22 cellular contexts compared by ENCODE assay signal in genomic region chr20:48180637-48181036, GRCh38.
A peak's percentile ranks its signal among the peaks of the same experiment; 100 is the strongest.
DNase-seq lines count a peak whose midpoint lies in the region; ATAC-seq, FAIRE-seq and TF ChIP-seq lines count a peak whose summit lies in the region.
"Had no signal": no experiment of that assay in that cellular context is flagged by ENCODE, and none has a peak within 500 bp of the region (broad histone marks: within the 10 kb centered on the region; RNA-seq: fewer than 3 reads in every experiment).

No MANE protein-coding gene starts in this region.

- H3K9me3 ChIP-seq in A549 (0 out of 3 replicates have a peak, but pooled peaks cover 4% of the 10 kb centered on the region), MG63 (peaks cover 6% of the 10 kb centered on the region), SJSA1 (replicated peaks) (no peaks in the 10 kb centered on the region)

- no peak for TF ChIP-seq CTCF in A549 (IDR thresholded peaks at IDR 0.05)

- H3K4me3 Mint-ChIP-seq in activated naive CD8-positive, alpha-beta T cell treated with anti-CD3 and anti-CD28 coated beads, Interleukin-2, amount 50 U/mL, for 24 hours = no peak overlapping the region
- no peak overlapping the region for H3K4me3 Mint-ChIP-seq in activated CD4-positive, alpha-beta memory T cell treated with anti-CD3 and anti-CD28 coated beads for 36 hours
- H3K4me3 Mint-ChIP-seq: activated naive CD8-positive, alpha-beta T cell treated with anti-CD3 and anti-CD28 coated beads for 36 hours; activated T-cell treated with anti-CD3 and anti-CD28 coated beads, Interleukin-2, amount 50 U/mL, for 72 hours; CD8-positive, alpha-beta T cell; central memory CD8-positive, alpha-beta T cell had no signal

- CTCF ChIA-PET in A549 (lab: Yijun Ruan, JAX) = interaction anchor here (0.6 to 2.9 kb wide), 2 partner anchors 394 to 440 kb away, joined by 3 to 13 read pairs; no protein-coding TSS in a partner anchor
- CTCF ChIA-PET in activated CD4-positive, alpha-beta memory T cell treated with anti-CD3 and anti-CD28 coated beads for 36 hours (lab: Charles Lee) = no interaction called here

- intact Hi-C loops in activated CD4-positive, alpha-beta memory T cell treated with anti-CD3 and anti-CD28 coated beads for 36 hours (cut with micrococcal nuclease) = no loop called here

- H3K36me3 Mint-ChIP-seq in activated naive CD8-positive, alpha-beta T cell treated with anti-CD3 and anti-CD28 coated beads, Interleukin-2, amount 50 U/mL, for 24 hours (ENCODE audit: low read depth) = no peaks in the 10 kb centered on the region
- no peaks in the 10 kb centered on the region for H3K36me3 Mint-ChIP-seq in activated CD4-positive, alpha-beta memory T cell treated with anti-CD3 and anti-CD28 coated beads for 36 hours
- H3K36me3 Mint-ChIP-seq: activated naive CD8-positive, alpha-beta T cell treated with anti-CD3 and anti-CD28 coated beads for 36 hours; CD8-positive, alpha-beta T cell had no signal

- ATAC-seq in A549 = 0 out of 6 replicates have a peak, but pooled peaks of 1 of the 2 experiments have one; percentile 33
- ATAC-seq in activated naive CD8-positive, alpha-beta T cell treated with anti-CD3 and anti-CD28 coated beads, Interleukin-2, amount 50 U/mL, for 24 hours = no peak
- no peak for ATAC-seq in GM18511 (IDR thresholded peaks at IDR 0.05; ENCODE audit: unreplicated experiment)
- ATAC-seq: activated T-cell treated with anti-CD3 and anti-CD28 coated beads, Interleukin-2, amount 50 U/mL, for 72 hours; CD8-positive, alpha-beta T cell; GM12878 had no signal

- no peak overlapping the region for H3K27ac Mint-ChIP-seq in activated naive CD8-positive, alpha-beta T cell treated with anti-CD3 and anti-CD28 coated beads, Interleukin-2, amount 50 U/mL, for 24 hours
- H3K27ac Mint-ChIP-seq in activated CD4-positive, alpha-beta memory T cell treated with anti-CD3 and anti-CD28 coated beads for 36 hours = no peak overlapping the region
- H3K27ac Mint-ChIP-seq: activated naive CD8-positive, alpha-beta T cell treated with anti-CD3 and anti-CD28 coated beads for 36 hours; activated T-cell treated with anti-CD3 and anti-CD28 coated beads, Interleukin-2, amount 50 U/mL, for 72 hours; CD8-positive, alpha-beta T cell had no signal

- peak overlapping the region; percentile 72 for H3K4me2 ChIP-seq in A549

- POLR2A ChIA-PET in A549 (lab: Yijun Ruan, JAX) = no interaction called here
- POLR2A ChIA-PET in activated CD4-positive, alpha-beta memory T cell treated with anti-CD3 and anti-CD28 coated beads for 36 hours (lab: Charles Lee) = interaction anchor here (0.7 kb wide), 1 partner anchor 50 kb away, joined by 3 read pairs; no protein-coding TSS in a partner anchor

- no peak for TF ChIP-seq EP300 in A549 (IDR thresholded peaks at IDR 0.05)

- H3K27ac ChIP-seq in A549 = peak overlapping the region; percentile 37 to 66; a peak in 5 of 6 replicates
- H3K27ac ChIP-seq in SJSA1 = peak overlapping the region; percentile 33

- no peaks in the 10 kb centered on the region for H3K27me3 ChIP-seq in MG63
- H3K27me3 ChIP-seq in SJSA1 (replicated peaks) = no peaks in the 10 kb centered on the region

- TF ChIP-seq POLR2A in A549 (IDR thresholded peaks at IDR 0.05; ENCODE audit: low read length) = no peak

- WGBS in A549 (ENCODE audit: missing lambda C conversion rate) = 31% methylated on average over 3 of the region's 3 CpGs

- H3K27me3 Mint-ChIP-seq in activated naive CD8-positive, alpha-beta T cell treated with anti-CD3 and anti-CD28 coated beads, Interleukin-2, amount 50 U/mL, for 24 hours = no peaks in the 10 kb centered on the region
- H3K27me3 Mint-ChIP-seq in activated CD4-positive, alpha-beta memory T cell treated with anti-CD3 and anti-CD28 coated beads for 36 hours = no peaks in the 10 kb centered on the region
- H3K27me3 Mint-ChIP-seq: activated naive CD8-positive, alpha-beta T cell treated with anti-CD3 and anti-CD28 coated beads for 36 hours had no signal

- H3K4me3 ChIP-seq in A549 = peak overlapping the region; percentile 18; the same call in 1 of the 3 replicates
- no peak overlapping the region for H3K4me3 ChIP-seq in MG63
- no peak overlapping the region for H3K4me3 ChIP-seq in SJSA1
- H3K4me3 ChIP-seq: GM12878, lung had no signal

- DNase-seq in A549 (ENCODE audit: low read depth in 1 of 2, low spot score in 1 of 2) (peak in 1 of 2 experiments; percentile 23), MG63 (peak; percentile 85), SJSA1 (ENCODE audit: low read depth in 1 of 2, low spot score in 2 of 2) (peak; percentile 79 to 81), inferior parietal cortex (ENCODE audit: extremely low spot score) (peak; percentile 72), NK-92 (lab: John Stamatoyannopoulos, UW; ENCODE audit: unreplicated experiment) (no peak)
- no peak for DNase-seq in activated naive CD8-positive, alpha-beta T cell treated with anti-CD3 and anti-CD28 coated beads, Interleukin-2, amount 50 U/mL, for 24 hours
- DNase-seq in activated CD4-positive, alpha-beta memory T cell treated with anti-CD3 and anti-CD28 coated beads for 36 hours = no peak
- DNase-seq: activated CD4-positive, alpha-beta T cell treated with anti-CD3 and anti-CD28 coated beads, Interleukin-2, amount 50 U/mL, for 48 hours; activated naive CD8-positive, alpha-beta T cell treated with anti-CD3 and anti-CD28 coated beads for 36 hours; activated T-cell treated with anti-CD3 and anti-CD28 coated beads, Interleukin-2, amount 50 U/mL, for 72 hours; CD8-positive, alpha-beta T cell; foreskin fibroblast; H7; NCI-H1694 treated with DMSO at 0.1 percent for 48 hours; NCI-H774; SW 1271 had no signal

- H3K4me1 ChIP-seq in A549 = peaks cover 18% of the 10 kb centered on the region
- peaks cover 24% of the 10 kb centered on the region for H3K4me1 ChIP-seq in SJSA1 (replicated peaks)

- H3K9me3 Mint-ChIP-seq in activated naive CD8-positive, alpha-beta T cell treated with anti-CD3 and anti-CD28 coated beads, Interleukin-2, amount 50 U/mL, for 24 hours = no peaks in the 10 kb centered on the region
- H3K9me3 Mint-ChIP-seq in activated CD4-positive, alpha-beta memory T cell treated with anti-CD3 and anti-CD28 coated beads for 36 hours = no peaks in the 10 kb centered on the region
- H3K9me3 Mint-ChIP-seq: activated naive CD8-positive, alpha-beta T cell treated with anti-CD3 and anti-CD28 coated beads for 36 hours; activated T-cell treated with anti-CD3 and anti-CD28 coated beads, Interleukin-2, amount 50 U/mL, for 72 hours; CD8-positive, alpha-beta T cell; central memory CD8-positive, alpha-beta T cell had no signal

- no peak for TF ChIP-seq RAD21 in A549 (conservative IDR thresholded peaks at IDR 0.05 in 1 of 2, IDR thresholded peaks at IDR 0.05 in 1 of 2)

- H3K36me3 ChIP-seq in MG63 (no peaks in the 10 kb centered on the region), SJSA1 (no peaks in the 10 kb centered on the region)

- FAIRE-seq in A549 (lab: Jason Lieb, UNC) = no peak
- FAIRE-seq: G401.6, GM12878, RCC 7860 had no signal

- H3K4me1 Mint-ChIP-seq in activated naive CD8-positive, alpha-beta T cell treated with anti-CD3 and anti-CD28 coated beads, Interleukin-2, amount 50 U/mL, for 24 hours = no peaks in the 10 kb centered on the region
- H3K4me1 Mint-ChIP-seq in activated CD4-positive, alpha-beta memory T cell treated with anti-CD3 and anti-CD28 coated beads for 36 hours (ENCODE audit: low read depth) = no peaks in the 10 kb centered on the region
- H3K4me1 Mint-ChIP-seq: activated naive CD8-positive, alpha-beta T cell treated with anti-CD3 and anti-CD28 coated beads for 36 hours; central memory CD8-positive, alpha-beta T cell had no signal

TF ChIP-seq in A549, 52 proteins besides CTCF, POLR2A, EP300 and RAD21:
- TF ChIP-seq ESRRA (IDR thresholded peaks at IDR 0.05; ENCODE audit: borderline replicate concordance, low read length) = no peak
- TF ChIP-seq HEYL (CRISPR knock-in tag; IDR thresholded peaks at IDR 0.05) = no peak
- no peak for TF ChIP-seq PBX3 (IDR thresholded peaks at IDR 0.05)
- no peak for TF ChIP-seq HOXA7 (CRISPR knock-in tag; IDR thresholded peaks at IDR 0.05)
- TF ChIP-seq ZSCAN20 (CRISPR knock-in tag; IDR thresholded peaks at IDR 0.05) = no peak
- no peak for TF ChIP-seq CHD4 (IDR thresholded peaks at IDR 0.05; ENCODE audit: borderline replicate concordance)
- TF ChIP-seq SREBF2 (IDR thresholded peaks at IDR 0.05) = no peak

Comparison
In these comparisons a context has a peak if more than half of its experiments do, and no peak if none do; other contexts are left out.
1. DNase-seq: peak in MG63 (single experiment), SJSA1 (2 of 2) and inferior parietal cortex (single experiment); none in activated naive CD8-positive, alpha-beta T cell treated with anti-CD3 and anti-CD28 coated beads, Interleukin-2, amount 50 U/mL, for 24 hours (single experiment), activated CD4-positive, alpha-beta memory T cell treated with anti-CD3 and anti-CD28 coated beads for 36 hours (single experiment) and NK-92 (single experiment).